ENCODE assay signal across 16 cellular contexts in the genomic region with DNA sequence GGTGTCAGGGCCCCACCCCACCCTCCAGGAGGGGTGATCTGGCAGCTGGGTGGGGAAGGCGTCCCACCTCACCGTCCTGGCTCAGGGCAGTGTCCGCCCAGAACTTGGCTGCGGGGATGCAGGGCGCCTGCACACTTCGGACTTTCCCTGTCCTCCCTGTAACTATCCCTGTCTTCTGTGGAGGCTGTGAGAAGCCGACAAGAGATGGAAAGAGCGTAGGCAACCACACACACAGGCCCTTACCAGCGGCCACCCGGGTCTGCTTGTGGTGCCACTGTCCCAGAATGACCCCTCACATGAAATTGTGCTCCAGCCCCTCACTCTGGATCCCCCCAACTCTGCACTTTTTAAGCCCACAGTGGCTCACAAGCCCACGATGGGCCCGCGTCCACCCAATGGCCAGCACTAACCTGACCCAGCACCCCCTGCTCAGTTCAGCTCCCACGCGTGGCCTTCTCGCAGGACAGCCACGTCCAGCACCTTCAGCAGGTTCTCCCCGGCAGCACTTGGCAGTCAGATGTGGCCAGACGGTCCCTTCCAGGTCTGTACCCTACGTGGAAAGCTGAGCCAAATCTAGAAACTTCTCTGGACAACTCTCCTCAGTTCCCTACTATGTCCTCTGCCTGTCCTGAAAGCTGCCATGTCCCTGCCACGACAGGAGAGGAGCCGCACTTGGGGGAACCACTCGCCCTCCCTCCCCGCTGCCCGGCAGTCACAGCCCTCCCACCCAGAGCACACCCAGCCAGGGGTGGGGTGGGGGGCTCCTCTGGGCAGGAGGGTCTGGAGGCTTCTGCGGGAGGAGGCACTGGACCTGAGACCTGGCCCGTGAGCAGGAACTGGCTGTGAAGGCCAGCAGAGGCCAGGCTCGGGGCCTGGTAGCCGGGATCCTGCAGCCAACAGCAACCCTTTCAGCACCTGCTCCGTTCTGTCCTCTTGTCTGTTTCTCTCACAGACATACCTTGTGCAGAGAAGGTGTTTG.
"Had no signal": no experiment of that assay in that cellular context is flagged by ENCODE, and none has a peak within 500 bp of the region (broad histone marks: within the 10 kb centered on the region; RNA-seq: fewer than 3 reads in every experiment).

No MANE protein-coding gene starts in this region.

- H3K4me1 ChIP-seq: esophagus squamous epithelium, left lung, parathyroid adenoma had no signal

- DNase-seq: activated CD4-positive, alpha-beta T cell treated with anti-CD3 and anti-CD28 coated beads for 36 hours; activated CD4-positive, alpha-beta T cell treated with anti-CD3 and anti-CD28 coated beads, Interleukin-2, amount 50 U/mL, for 48 hours; activated T-cell treated with anti-CD3 and anti-CD28 coated beads for 4 hours; dermis blood vessel endothelial cell; effector memory CD4-positive, alpha-beta T cell; esophagus squamous epithelium; hypothalamus; islet precursor cell; stimulated activated CD4-positive, alpha-beta T cell treated with anti-CD3 and anti-CD28 coated beads, Interleukin-2, amount 100 ng/mL, for 24 hours; stimulated activated naive CD8-positive, alpha-beta T cell treated with anti-CD3 and anti-CD28 coated beads, Interleukin-15, Interleukin-2, amounts not matched to agents 100 U/mL and 50 U/mL, for 24 hours; trophoblast cell had no signal

- H3K9me3 ChIP-seq: esophagus squamous epithelium, left lung, neutrophil, suprapubic skin had no signal

- H3K27me3 ChIP-seq: esophagus squamous epithelium, left lung, neutrophil, suprapubic skin had no signal

- H3K27ac ChIP-seq: esophagus squamous epithelium, left lung, neutrophil, parathyroid adenoma, SK-N-MC, suprapubic skin had no signal

- ATAC-seq: activated CD4-positive, alpha-beta T cell treated with anti-CD3 and anti-CD28 coated beads for 36 hours; left lung; stimulated activated naive CD8-positive, alpha-beta T cell treated with anti-CD3 and anti-CD28 coated beads, Interleukin-15, Interleukin-2, amounts not matched to agents 100 U/mL and 50 U/mL, for 24 hours had no signal

- H3K4me3 ChIP-seq: esophagus squamous epithelium, left lung, SK-N-MC, suprapubic skin had no signal

- H2AFZ ChIP-seq: parathyroid adenoma had no signal

- H3K9ac ChIP-seq: parathyroid adenoma had no signal

- H3K36me3 ChIP-seq: esophagus squamous epithelium, left lung, neutrophil, suprapubic skin had no signal
